In the genomic region with DNA sequence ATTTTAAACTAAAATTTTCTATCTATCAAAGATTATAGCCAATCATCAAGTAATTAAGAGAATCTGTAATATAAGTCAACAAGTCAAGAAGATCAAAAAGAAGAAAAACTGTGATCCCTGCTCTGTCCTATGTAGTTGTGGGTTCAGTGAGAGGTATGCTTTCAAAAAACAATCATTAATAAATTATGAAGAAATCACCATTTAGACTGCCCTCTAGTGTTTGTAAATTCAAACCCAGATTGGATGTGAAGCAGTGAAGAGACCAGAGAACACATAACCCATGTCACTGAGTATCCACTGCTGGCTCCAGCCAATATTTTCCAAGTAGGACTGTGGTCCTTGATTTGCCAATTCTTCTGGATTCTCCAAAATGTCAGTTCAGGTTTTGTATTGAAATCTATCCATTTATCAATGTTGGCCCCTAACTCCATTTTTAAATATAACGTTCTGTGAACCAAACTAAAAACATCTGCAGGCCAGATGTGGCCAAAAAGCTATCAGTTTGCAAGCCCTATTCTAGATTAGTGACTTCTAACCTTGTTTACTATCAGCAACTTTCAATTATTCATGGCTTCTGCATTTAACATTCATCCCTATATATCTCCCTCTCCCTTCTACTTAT, we compare ENCODE assay signal across 8 cellular contexts.
DNase-seq lines count a peak whose midpoint lies in the region; FAIRE-seq and TF ChIP-seq lines count a peak whose summit lies in the region.

No MANE protein-coding gene starts in this region.

- no peak overlapping the region for H3K9ac ChIP-seq in mesenchymal stem cell (ENCODE audit: low read length)

- no peak overlapping the region for H2BK5ac ChIP-seq in mesenchymal stem cell (ENCODE audit: low read depth, low read length, poor library complexity, severe bottlenecking)

- H3K4me1 ChIP-seq in mesenchymal stem cell (ENCODE audit: control insufficient read depth, insufficient read depth, low read depth, low read length) (no peaks in the 10 kb centered on the region), transverse colon (no peaks in the 10 kb centered on the region)

- in situ Hi-C loops in transverse colon (cut with MboI; ENCODE audit: low pct_ligation_motif_present in 1 of 4, low pct_unique_long_range_greater_than_20kb in 1 of 4, low sequenced_read_pairs in 3 of 4): no loop called here

- no peak overlapping the region for H2BK15ac ChIP-seq in mesenchymal stem cell (ENCODE audit: low read depth, poor library complexity, severe bottlenecking)

- TF ChIP-seq CTCF in bronchial epithelial cell (IDR thresholded peaks at IDR 0.05; ENCODE audit: insufficient read depth, low read length, severe bottlenecking) (peak; percentile 40), transverse colon (IDR thresholded peaks at IDR 0.05) (peak in 2 of 5 experiments; percentile 17 to 33)

- no peak for FAIRE-seq in bronchial epithelial cell (lab: Jason Lieb, UNC)

- no peak overlapping the region for H2BK12ac ChIP-seq in mesenchymal stem cell (ENCODE audit: low read length in 2 of 2)

- H3K4me3 ChIP-seq in bronchial epithelial cell (ENCODE audit: low read depth, low read length) (no peak overlapping the region), mesenchymal stem cell (ENCODE audit: insufficient read depth in 1 of 2, low read depth in 1 of 2, low read length in 2 of 2) (no peak overlapping the region), transverse colon (no peak overlapping the region)

- H2AK5ac ChIP-seq in mesenchymal stem cell (ENCODE audit: low read length, severe bottlenecking): no peak overlapping the region

- no peaks in the 10 kb centered on the region for H3K27me3 ChIP-seq in bronchial epithelial cell (ENCODE audit: control insufficient read depth, insufficient read depth, low read length)
- H3K27me3 ChIP-seq in mesenchymal stem cell (ENCODE audit: control insufficient read depth in 1 of 2, insufficient read depth in 1 of 2, low read length in 2 of 2): no peaks in the 10 kb centered on the region
- no peaks in the 10 kb centered on the region for H3K27me3 ChIP-seq in transverse colon

- WGBS in mesenchymal stem cell: 23% methylated on average over 1 of the region's 1 CpG
- WGBS in transverse colon (ENCODE audit: low coverage in 1 of 2), 2 donors: 0 to 46% methylated on average over 1 of the region's 1 CpG

- no peak overlapping the region for H3K4me2 ChIP-seq in mesenchymal stem cell (ENCODE audit: low read length, poor library complexity, severe bottlenecking)

- H3K9me3 ChIP-seq in mesenchymal stem cell (ENCODE audit: control insufficient read depth, low read length) (no peaks in the 10 kb centered on the region), transverse colon (no peaks in the 10 kb centered on the region)

- TF ChIP-seq EP300 in transverse colon (IDR thresholded peaks at IDR 0.05; ENCODE audit: low read depth): no peak

- H3K79me1 ChIP-seq in mesenchymal stem cell (replicated peaks; ENCODE audit: low read length, poor library complexity, severe bottlenecking): no peaks in the 10 kb centered on the region

- H4K8ac ChIP-seq in mesenchymal stem cell (ENCODE audit: low read length): no peak overlapping the region

- no peak overlapping the region for H3K18ac ChIP-seq in mesenchymal stem cell (ENCODE audit: low read depth in 1 of 2, low read length in 2 of 2)

- no peaks in the 10 kb centered on the region for H3K36me3 ChIP-seq in bronchial epithelial cell (ENCODE audit: control insufficient read depth, insufficient read depth, low read length)
- no peaks in the 10 kb centered on the region for H3K36me3 ChIP-seq in mesenchymal stem cell (ENCODE audit: control insufficient read depth in 1 of 2, insufficient read depth in 2 of 2, low read depth in 1 of 2, low read length in 2 of 2)
- H3K36me3 ChIP-seq in transverse colon: no peaks in the 10 kb centered on the region

- H3K23ac ChIP-seq in mesenchymal stem cell (ENCODE audit: low read length in 2 of 2): no peak overlapping the region

- H3K14ac ChIP-seq in mesenchymal stem cell (ENCODE audit: low read length in 2 of 2): no peak overlapping the region

- no peak overlapping the region for H2AFZ ChIP-seq in mesenchymal stem cell (ENCODE audit: low read depth, low read length)

- H2BK120ac ChIP-seq in mesenchymal stem cell (ENCODE audit: low read depth, low read length): no peak overlapping the region

- H3K27ac ChIP-seq in mesenchymal stem cell (ENCODE audit: low read length, poor library complexity, severe bottlenecking): no peak overlapping the region
- no peak overlapping the region for H3K27ac ChIP-seq in transverse colon

- H3K4ac ChIP-seq in mesenchymal stem cell (ENCODE audit: low read depth in 1 of 2, low read length in 2 of 2): no peak overlapping the region

- no peak overlapping the region for H4K91ac ChIP-seq in mesenchymal stem cell (ENCODE audit: low read length)

- DNase-seq in DMS53 (lab: John Stamatoyannopoulos, UW) (peak; percentile 68), NCI-H1092 treated with DMSO at 0.1 percent for 48 hours (lab: John Stamatoyannopoulos, UW) (peak; percentile 30), bronchial epithelial cell (ENCODE audit: low read depth) (peak; percentile 33), mesenchymal stem cell (peak; percentile 11), transverse colon (no peak), activated gamma-delta T cell (lab: John Stamatoyannopoulos, UW) (no peak), T1000 (lab: John Stamatoyannopoulos, UW) (no peak), ecto neural progenitor cell (ENCODE audit: low spot score) (no peak)

- no peak for TF ChIP-seq POLR2A in transverse colon (IDR thresholded peaks at IDR 0.05)

- intact Hi-C loops in transverse colon (cut with DNase I; ENCODE audit: low total_unique reads): no loop called here

Comparison
In these comparisons a context has a peak if more than half of its experiments do, and no peak if none do; other contexts are left out.
1. DNase-seq: peak in DMS53 (single experiment), NCI-H1092 treated with DMSO at 0.1 percent for 48 hours (single experiment), bronchial epithelial cell (single experiment) and mesenchymal stem cell (single experiment); none in transverse colon (single experiment), activated gamma-delta T cell (single experiment), T1000 (single experiment) and ecto neural progenitor cell (single experiment).